ENCODE assay signal across 1 cellular context in the genomic region with DNA sequence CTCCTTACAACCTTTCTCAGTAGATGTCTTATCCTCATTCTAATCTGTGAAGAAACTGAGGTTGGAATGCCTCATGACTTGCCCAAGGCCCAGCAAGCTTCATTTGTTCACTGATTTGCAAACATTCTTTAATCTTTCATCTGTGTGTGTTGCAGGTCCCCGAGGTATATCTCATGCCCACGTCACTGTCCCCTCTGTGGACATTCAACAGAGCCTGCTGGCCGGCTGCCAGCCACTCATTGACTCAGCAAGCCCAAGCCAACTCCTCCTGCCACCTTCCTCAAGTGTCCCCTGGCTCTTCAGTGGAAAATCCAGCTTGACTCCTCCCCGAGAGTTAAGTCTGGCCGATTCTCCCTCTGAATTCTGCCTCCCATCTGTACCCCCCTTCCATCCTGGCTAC.
TF ChIP-seq lines count a peak whose summit lies in the region.

No MANE protein-coding gene starts in this region.

TF ChIP-seq in K562, 482 proteins besides CTCF, POLR2A, EP300 and RAD21 (continued from another document):
- TF ChIP-seq MIER1 (IDR thresholded peaks at IDR 0.05; ENCODE audit: low read depth) (no peak), ZC3H8 (IDR thresholded peaks at IDR 0.05) (no peak), ZEB2 (IDR thresholded peaks at IDR 0.05) (peak; percentile 21; the same call in 1 of the 2 replicates), ZSCAN32 (CRISPR knock-in tag; IDR thresholded peaks at IDR 0.05) (no peak), SP2 (IDR thresholded peaks at IDR 0.05; ENCODE audit: extremely low read depth, low read depth, low read length, poor library complexity, severe bottlenecking) (no peak), ZNF224 (CRISPR knock-in tag; IDR thresholded peaks at IDR 0.05) (no peak), NR2C1 (IDR thresholded peaks at IDR 0.05) (no peak), NR2C1 (tag; IDR thresholded peaks at IDR 0.05) (no peak), IRF2 (CRISPR knock-in tag; IDR thresholded peaks at IDR 0.05) (no peak), CBX8 (IDR thresholded peaks at IDR 0.05; ENCODE audit: borderline replicate concordance, extremely low read depth, low read depth, low read length, poor library complexity, severe bottlenecking) (no peak), FOXK2 (conservative IDR thresholded peaks at IDR 0.05 in 1 of 2, IDR thresholded peaks at IDR 0.05 in 1 of 2; ENCODE audit: low read depth in 2 of 2) (no peak), ZNF121 (CRISPR knock-in tag; conservative IDR thresholded peaks at IDR 0.05) (no peak), ZNF24 (IDR thresholded peaks at IDR 0.05) (peak; percentile 75), BRF1 (IDR thresholded peaks at IDR 0.05; ENCODE audit: borderline replicate concordance, extremely low read depth, insufficient read length) (no peak), ZFX (CRISPR knock-in tag; IDR thresholded peaks at IDR 0.05) (no peak), TRIM24 (IDR thresholded peaks at IDR 0.05) (0 out of 4 replicates have a peak, but pooled peaks of 1 of the 2 experiments have one; percentile 8), ZZZ3 (IDR thresholded peaks at IDR 0.05) (no peak), KAT2B (IDR thresholded peaks at IDR 0.05; ENCODE audit: low read depth, low read length) (no peak), FUS (optimal IDR thresholded peaks at IDR 0.05; ENCODE audit: low read depth, low read length) (no peak), POLR3A (IDR thresholded peaks at IDR 0.05; ENCODE audit: borderline replicate concordance, extremely low read depth, insufficient read depth, insufficient read length) (no peak), EZH2 (IDR thresholded peaks at IDR 0.05; ENCODE audit: borderline replicate concordance, low read depth, low read length) (no peak), USF1 (CRISPR knock-in tag; IDR thresholded peaks at IDR 0.05) (no peak), ARID1B (IDR thresholded peaks at IDR 0.05) (no peak), HNRNPH1 (optimal IDR thresholded peaks at IDR 0.05; ENCODE audit: low read depth, low read length) (no peak)
- TF ChIP-seq, protein P1, sequence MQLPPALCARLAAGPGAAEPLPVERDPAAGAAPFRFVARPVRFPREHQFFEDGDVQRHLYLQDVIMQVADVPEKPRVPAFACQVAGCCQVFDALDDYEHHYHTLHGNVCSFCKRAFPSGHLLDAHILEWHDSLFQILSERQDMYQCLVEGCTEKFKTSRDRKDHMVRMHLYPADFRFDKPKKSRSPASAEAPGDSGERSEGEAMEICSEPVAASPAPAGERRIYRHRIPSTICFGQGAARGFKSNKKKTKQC (CRISPR knock-in tag; IDR thresholded peaks at IDR 0.05) = no peak
- TF ChIP-seq, protein P2, sequence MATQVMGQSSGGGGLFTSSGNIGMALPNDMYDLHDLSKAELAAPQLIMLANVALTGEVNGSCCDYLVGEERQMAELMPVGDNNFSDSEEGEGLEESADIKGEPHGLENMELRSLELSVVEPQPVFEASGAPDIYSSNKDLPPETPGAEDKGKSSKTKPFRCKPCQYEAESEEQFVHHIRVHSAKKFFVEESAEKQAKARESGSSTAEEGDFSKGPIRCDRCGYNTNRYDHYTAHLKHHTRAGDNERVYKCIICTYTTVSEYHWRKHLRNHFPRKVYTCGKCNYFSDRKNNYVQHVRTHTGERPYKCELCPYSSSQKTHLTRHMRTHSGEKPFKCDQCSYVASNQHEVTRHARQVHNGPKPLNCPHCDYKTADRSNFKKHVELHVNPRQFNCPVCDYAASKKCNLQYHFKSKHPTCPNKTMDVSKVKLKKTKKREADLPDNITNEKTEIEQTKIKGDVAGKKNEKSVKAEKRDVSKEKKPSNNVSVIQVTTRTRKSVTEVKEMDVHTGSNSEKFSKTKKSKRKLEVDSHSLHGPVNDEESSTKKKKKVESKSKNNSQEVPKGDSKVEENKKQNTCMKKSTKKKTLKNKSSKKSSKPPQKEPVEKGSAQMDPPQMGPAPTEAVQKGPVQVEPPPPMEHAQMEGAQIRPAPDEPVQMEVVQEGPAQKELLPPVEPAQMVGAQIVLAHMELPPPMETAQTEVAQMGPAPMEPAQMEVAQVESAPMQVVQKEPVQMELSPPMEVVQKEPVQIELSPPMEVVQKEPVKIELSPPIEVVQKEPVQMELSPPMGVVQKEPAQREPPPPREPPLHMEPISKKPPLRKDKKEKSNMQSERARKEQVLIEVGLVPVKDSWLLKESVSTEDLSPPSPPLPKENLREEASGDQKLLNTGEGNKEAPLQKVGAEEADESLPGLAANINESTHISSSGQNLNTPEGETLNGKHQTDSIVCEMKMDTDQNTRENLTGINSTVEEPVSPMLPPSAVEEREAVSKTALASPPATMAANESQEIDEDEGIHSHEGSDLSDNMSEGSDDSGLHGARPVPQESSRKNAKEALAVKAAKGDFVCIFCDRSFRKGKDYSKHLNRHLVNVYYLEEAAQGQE (CRISPR knock-in tag; IDR thresholded peaks at IDR 0.05; ENCODE audit: low read depth) = no peak
- TF ChIP-seq, protein P3, sequence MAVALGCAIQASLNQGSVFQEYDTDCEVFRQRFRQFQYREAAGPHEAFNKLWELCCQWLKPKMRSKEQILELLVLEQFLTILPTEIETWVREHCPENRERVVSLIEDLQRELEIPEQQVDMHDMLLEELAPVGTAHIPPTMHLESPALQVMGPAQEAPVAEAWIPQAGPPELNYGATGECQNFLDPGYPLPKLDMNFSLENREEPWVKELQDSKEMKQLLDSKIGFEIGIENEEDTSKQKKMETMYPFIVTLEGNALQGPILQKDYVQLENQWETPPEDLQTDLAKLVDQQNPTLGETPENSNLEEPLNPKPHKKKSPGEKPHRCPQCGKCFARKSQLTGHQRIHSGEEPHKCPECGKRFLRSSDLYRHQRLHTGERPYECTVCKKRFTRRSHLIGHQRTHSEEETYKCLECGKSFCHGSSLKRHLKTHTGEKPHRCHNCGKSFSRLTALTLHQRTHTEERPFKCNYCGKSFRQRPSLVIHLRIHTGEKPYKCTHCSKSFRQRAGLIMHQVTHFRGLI (CRISPR knock-in tag; IDR thresholded peaks at IDR 0.05) = no peak
- TF ChIP-seq, protein P4, sequence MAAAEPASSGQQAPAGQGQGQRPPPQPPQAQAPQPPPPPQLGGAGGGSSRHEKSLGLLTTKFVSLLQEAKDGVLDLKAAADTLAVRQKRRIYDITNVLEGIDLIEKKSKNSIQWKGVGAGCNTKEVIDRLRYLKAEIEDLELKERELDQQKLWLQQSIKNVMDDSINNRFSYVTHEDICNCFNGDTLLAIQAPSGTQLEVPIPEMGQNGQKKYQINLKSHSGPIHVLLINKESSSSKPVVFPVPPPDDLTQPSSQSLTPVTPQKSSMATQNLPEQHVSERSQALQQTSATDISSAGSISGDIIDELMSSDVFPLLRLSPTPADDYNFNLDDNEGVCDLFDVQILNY (CRISPR knock-in tag; IDR thresholded peaks at IDR 0.05) = no peak
- TF ChIP-seq, protein P5, sequence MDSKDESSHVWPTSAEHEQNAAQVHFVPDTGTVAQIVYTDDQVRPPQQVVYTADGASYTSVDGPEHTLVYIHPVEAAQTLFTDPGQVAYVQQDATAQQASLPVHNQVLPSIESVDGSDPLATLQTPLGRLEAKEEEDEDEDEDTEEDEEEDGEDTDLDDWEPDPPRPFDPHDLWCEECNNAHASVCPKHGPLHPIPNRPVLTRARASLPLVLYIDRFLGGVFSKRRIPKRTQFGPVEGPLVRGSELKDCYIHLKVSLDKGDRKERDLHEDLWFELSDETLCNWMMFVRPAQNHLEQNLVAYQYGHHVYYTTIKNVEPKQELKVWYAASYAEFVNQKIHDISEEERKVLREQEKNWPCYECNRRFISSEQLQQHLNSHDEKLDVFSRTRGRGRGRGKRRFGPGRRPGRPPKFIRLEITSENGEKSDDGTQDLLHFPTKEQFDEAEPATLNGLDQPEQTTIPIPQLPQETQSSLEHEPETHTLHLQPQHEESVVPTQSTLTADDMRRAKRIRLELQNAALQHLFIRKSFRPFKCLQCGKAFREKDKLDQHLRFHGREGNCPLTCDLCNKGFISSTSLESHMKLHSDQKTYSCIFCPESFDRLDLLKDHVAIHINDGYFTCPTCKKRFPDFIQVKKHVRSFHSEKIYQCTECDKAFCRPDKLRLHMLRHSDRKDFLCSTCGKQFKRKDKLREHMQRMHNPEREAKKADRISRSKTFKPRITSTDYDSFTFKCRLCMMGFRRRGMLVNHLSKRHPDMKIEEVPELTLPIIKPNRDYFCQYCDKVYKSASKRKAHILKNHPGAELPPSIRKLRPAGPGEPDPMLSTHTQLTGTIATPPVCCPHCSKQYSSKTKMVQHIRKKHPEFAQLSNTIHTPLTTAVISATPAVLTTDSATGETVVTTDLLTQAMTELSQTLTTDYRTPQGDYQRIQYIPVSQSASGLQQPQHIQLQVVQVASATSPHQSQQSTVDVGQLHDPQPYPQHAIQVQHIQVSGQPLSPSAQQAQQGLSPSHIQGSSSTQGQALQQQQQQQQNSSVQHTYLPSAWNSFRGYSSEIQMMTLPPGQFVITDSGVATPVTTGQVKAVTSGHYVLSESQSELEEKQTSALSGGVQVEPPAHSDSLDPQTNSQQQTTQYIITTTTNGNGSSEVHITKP (IDR thresholded peaks at IDR 0.05; ENCODE audit: partially characterized antibody) = peak; percentile 28
- TF ChIP-seq, protein P6, sequence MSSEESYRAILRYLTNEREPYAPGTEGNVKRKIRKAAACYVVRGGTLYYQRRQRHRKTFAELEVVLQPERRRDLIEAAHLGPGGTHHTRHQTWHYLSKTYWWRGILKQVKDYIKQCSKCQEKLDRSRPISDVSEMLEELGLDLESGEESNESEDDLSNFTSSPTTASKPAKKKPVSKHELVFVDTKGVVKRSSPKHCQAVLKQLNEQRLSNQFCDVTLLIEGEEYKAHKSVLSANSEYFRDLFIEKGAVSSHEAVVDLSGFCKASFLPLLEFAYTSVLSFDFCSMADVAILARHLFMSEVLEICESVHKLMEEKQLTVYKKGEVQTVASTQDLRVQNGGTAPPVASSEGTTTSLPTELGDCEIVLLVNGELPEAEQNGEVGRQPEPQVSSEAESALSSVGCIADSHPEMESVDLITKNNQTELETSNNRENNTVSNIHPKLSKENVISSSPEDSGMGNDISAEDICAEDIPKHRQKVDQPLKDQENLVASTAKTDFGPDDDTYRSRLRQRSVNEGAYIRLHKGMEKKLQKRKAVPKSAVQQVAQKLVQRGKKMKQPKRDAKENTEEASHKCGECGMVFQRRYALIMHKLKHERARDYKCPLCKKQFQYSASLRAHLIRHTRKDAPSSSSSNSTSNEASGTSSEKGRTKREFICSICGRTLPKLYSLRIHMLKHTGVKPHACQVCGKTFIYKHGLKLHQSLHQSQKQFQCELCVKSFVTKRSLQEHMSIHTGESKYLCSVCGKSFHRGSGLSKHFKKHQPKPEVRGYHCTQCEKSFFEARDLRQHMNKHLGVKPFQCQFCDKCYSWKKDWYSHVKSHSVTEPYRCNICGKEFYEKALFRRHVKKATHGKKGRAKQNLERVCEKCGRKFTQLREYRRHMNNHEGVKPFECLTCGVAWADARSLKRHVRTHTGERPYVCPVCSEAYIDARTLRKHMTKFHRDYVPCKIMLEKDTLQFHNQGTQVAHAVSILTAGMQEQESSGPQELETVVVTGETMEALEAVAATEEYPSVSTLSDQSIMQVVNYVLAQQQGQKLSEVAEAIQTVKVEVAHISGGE (CRISPR knock-in tag; IDR thresholded peaks at IDR 0.05) = no peak
